ENCODE assay signal across 24 cellular contexts in genomic region chr6:31479151-31479932, GRCh38. TPM values are rescaled to one million over a fixed set of nuclear protein-coding genes. Genes with fewer than 3 reads are reported as not detected.
"Had no signal": no experiment of that assay in that cellular context is flagged by ENCODE, and none has a peak within 500 bp of the region (broad histone marks: within the 10 kb centered on the region; RNA-seq: fewer than 3 reads in every experiment).

No MANE protein-coding gene starts in this region.

- H3K27me3 ChIP-seq: heart right ventricle, neutrophil had no signal

- H3K9me3 Mint-ChIP-seq: immature natural killer cell, naive B cell, nephron had no signal

- H3K4me1 Mint-ChIP-seq: nephron had no signal

- H3K9me3 ChIP-seq: gastrocnemius medialis, heart right ventricle, left ventricle myocardium inferior, lower lobe of right lung, neutrophil had no signal

- H3K36me3 ChIP-seq: gastrocnemius medialis, heart right ventricle, left ventricle myocardium inferior, lower lobe of right lung, neutrophil had no signal

- H3K27ac Mint-ChIP-seq: nephron had no signal

- ATAC-seq: esophagus mucosa, gastrocnemius medialis, left cardiac atrium, lower lobe of right lung had no signal

- H3K27me3 Mint-ChIP-seq: naive B cell had no signal

- H3K4me3 Mint-ChIP-seq: immature natural killer cell, nephron had no signal

- DNase-seq: cortex of kidney; effector CD8-positive, alpha-beta T cell; gastrocnemius medialis; heart right ventricle; immature natural killer cell; kidney; left cardiac atrium; left ventricle myocardium inferior; lower lobe of right lung; mesenchymal stem cell; naive B cell; posterior cingulate gyrus; small intestine; stimulated activated CD4-positive, alpha-beta T cell treated with anti-CD3 and anti-CD28 coated beads, Interleukin-12 subunit alpha, Interleukin-12 subunit beta, amount 100 ng/mL, for 4 hours; stimulated activated naive CD4-positive, alpha-beta T cell treated with Interleukin-2 at 50 U/mL for 16 hours; trophoblast cell had no signal

- H3K4me1 ChIP-seq: gastrocnemius medialis, left ventricle myocardium inferior had no signal

- H3K36me3 Mint-ChIP-seq: naive B cell had no signal

- H3K4me3 ChIP-seq: dorsolateral prefrontal cortex, gastrocnemius medialis, heart right ventricle, left ventricle myocardium inferior, lower lobe of right lung had no signal

- H3K27ac ChIP-seq: dorsolateral prefrontal cortex, gastrocnemius medialis, heart right ventricle, left ventricle myocardium inferior, lower lobe of right lung, neutrophil had no signal

RNA-seq across cellular contexts. Expression of gene MCCD1, which starts 49.4 kb away (rescaled TPM):
- total RNA-seq: dorsolateral prefrontal cortex, esophagus mucosa, fibroblast of villous mesenchyme, gastrocnemius medialis, heart right ventricle, left cardiac atrium, left ventricle myocardium inferior, lower lobe of right lung, osteoblast, pulmonary artery endothelial cell had no signal
- polyA plus RNA-seq: heart right ventricle, immature natural killer cell, small intestine, thymus had no signal
